ENCODE assay signal across 23 cellular contexts in genomic region chr6:16292432-16292831, GRCh38.
"Had no signal": no experiment of that assay in that cellular context is flagged by ENCODE, and none has a peak within 500 bp of the region (broad histone marks: within the 10 kb centered on the region; RNA-seq: fewer than 3 reads in every experiment).

No MANE protein-coding gene starts in this region.

- H3K79me2 ChIP-seq: hepatocyte, parathyroid adenoma had no signal

- H3K27ac ChIP-seq: esophagus squamous epithelium, hepatocyte, parathyroid adenoma, prostate gland, right lobe of liver, spleen, stomach, thoracic aorta had no signal

- H3K36me3 ChIP-seq: prostate gland, right lobe of liver had no signal

- H3K4me2 ChIP-seq: hepatocyte had no signal

- H3K27me3 ChIP-seq: esophagus squamous epithelium, hepatocyte, right lobe of liver, spleen, stomach had no signal

- DNase-seq: effector memory CD8-positive, alpha-beta T cell; esophagus squamous epithelium; foreskin fibroblast; kidney; left colon; left ventricle myocardium superior; mesenchymal stem cell; naive B cell; right lobe of liver; stimulated activated CD4-positive, alpha-beta T cell treated with anti-CD3 and anti-CD28 coated beads, Interleukin-15, amount 100 ng/mL, for 24 hours; stimulated activated CD4-positive, alpha-beta T cell treated with anti-CD3 and anti-CD28 coated beads, Interleukin-1b, Interleukin-23, amount 100 ng/mL, for 48 hours; stimulated activated CD4-positive, alpha-beta T cell treated with anti-CD3 and anti-CD28 coated beads, Interleukin-4, amount 100 ng/mL, for 24 hours; stomach; substantia nigra had no signal

- H3K9ac ChIP-seq: parathyroid adenoma had no signal

- H3K9me3 ChIP-seq: esophagus squamous epithelium, prostate gland, right lobe of liver, spleen, stomach, thoracic aorta had no signal

- FAIRE-seq: colon, kidney, urothelium cell line had no signal

- H3K4me3 ChIP-seq: esophagus squamous epithelium, hepatocyte, lung, prostate gland, right lobe of liver, spleen, stomach, thoracic aorta had no signal

- ATAC-seq: effector memory CD8-positive, alpha-beta T cell; left colon; left ventricle myocardium superior; right lobe of liver; stimulated activated memory B cell treated with anti-CD40 and anti-IgM and Interleukin-4, amounts not matched to agents 10 μg/mL and 1 μg/mL and 100 μg/mL, for 72 hours had no signal

- H3K4me1 ChIP-seq: parathyroid adenoma, prostate gland, right lobe of liver, spleen, stomach had no signal

- H2AFZ ChIP-seq: hepatocyte, parathyroid adenoma had no signal
